8 cellular contexts compared by ENCODE assay signal in the genomic region with DNA sequence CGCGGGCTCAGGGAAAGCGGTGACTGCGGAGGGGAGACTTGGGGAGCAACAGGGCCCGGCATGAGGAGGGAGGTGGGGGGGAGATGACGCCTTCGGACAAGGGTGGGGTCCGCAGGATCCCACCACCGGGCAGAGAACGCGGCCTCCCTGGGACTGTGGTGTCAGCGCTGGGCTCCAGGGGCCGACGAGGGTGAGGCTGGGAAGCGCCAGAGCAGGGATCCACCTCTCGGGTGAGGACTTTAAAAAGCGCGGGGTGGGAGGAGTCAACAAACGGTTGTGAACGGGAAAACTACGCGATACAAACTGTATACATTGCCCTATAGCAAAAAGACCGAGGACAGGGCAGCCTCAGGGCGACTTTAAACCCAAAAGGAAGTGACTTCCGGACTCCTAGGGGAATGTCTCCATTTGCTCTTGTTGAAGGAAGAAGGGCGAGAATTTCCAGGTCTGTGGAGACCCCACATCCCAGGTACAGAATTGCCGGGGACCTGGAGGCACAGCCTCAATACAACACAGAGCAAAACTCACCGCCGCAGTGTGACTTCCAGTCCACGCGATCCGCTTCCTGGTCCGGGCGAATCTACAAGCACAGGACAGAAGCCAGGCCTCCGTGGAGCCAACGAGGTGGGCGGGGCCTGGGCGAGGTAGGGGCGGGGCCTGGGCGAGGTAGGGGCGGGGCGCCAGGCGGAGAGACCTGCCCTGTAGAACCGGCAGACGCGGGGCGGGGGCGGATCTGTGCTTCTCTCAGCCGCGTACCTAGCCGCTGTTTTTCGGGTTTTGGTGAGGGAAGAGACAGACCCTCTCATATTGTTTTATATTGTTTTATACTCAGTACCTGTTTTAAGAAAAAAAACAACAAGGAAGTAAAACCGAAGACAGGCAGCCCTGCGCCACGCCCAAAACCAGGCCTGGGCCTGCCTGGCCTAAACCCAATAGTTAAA. TPM values are rescaled to one million over a fixed set of nuclear protein-coding genes. Genes with fewer than 3 reads are reported as not detected.
DNase-seq lines count a peak whose midpoint lies in the region; ATAC-seq and TF ChIP-seq lines count a peak whose summit lies in the region.

A gene (minus strand): TSS at position 588 of the 941 bp plus-strand sequence. CDS start 5,555 bp downstream, outside the sequence.

- no peaks in the 10 kb centered on the region for H4K20me1 ChIP-seq in neural cell (ENCODE audit: insufficient read depth)

- TSS peak; percentile 82 for BruUV-seq in Caco-2 (replicated peaks; lab: Mats Ljungman, UMichigan)

- DNase-seq in Caco-2 (peak; percentile 89 to 91), RPMI8226 (peak; percentile 72), fibroblast of the aortic adventitia (ENCODE audit: low read depth) (peak; percentile 75)
- DNase-seq in activated effector memory CD4-positive, alpha-beta T cell treated with anti-CD3 and anti-CD28 coated beads, Interleukin-2, amount 50 U/mL, for 16 hours, result peak; percentile 93

- H3K36me3 ChIP-seq in Caco-2 (ENCODE audit: control insufficient read depth, insufficient read depth, low read length), result 0 out of 2 replicates have a peak, but pooled peaks cover 1% of the 10 kb centered on the region
- peaks cover 11% of the 10 kb centered on the region for H3K36me3 ChIP-seq in HUES64 (ENCODE audit: insufficient read depth, low read length)
- H3K36me3 ChIP-seq in neural cell (ENCODE audit: insufficient read depth, low read length), result no peaks in the 10 kb centered on the region

- 3% methylated on average over 50 of the region's 55 CpGs for WGBS in HUES64

- no peaks in the 10 kb centered on the region for H3K9me2 ChIP-seq in neural cell (ENCODE audit: insufficient read depth, low read length)

- no peaks in the 10 kb centered on the region for H3K79me2 ChIP-seq in neural cell (replicated peaks; ENCODE audit: insufficient read depth, low read length)

- peak; percentile 88 for ATAC-seq in GM21390 (IDR thresholded peaks at IDR 0.05; ENCODE audit: unreplicated experiment)

- TF ChIP-seq EP300 in neural cell (conservative IDR thresholded peaks at IDR 0.05; ENCODE audit: poor library complexity, severe bottlenecking), result no peak

- H3K27ac Mint-ChIP-seq in Caco-2 (ENCODE audit: unreplicated experiment), result peak within 1 kb of the TSS; percentile 22
- H3K27ac Mint-ChIP-seq in stimulated activated naive CD8-positive, alpha-beta T cell treated with anti-CD3 and anti-CD28 coated beads, Interleukin-15, Interleukin-2, amounts not matched to agents 100 ng/mL and 50 ng/mL, for 24 hours, result peak within 1 kb of the TSS; percentile 89

- peak within 1 kb of the TSS; percentile 71 for H3K9ac ChIP-seq in HUES64 (ENCODE audit: low read depth, low read length)
- peak within 1 kb of the TSS; percentile 50 for H3K9ac ChIP-seq in neural cell (ENCODE audit: low read length)

- peak within 1 kb of the TSS; percentile 74 for H3K4me3 Mint-ChIP-seq in Caco-2 (ENCODE audit: unreplicated experiment)
- peak within 1 kb of the TSS; percentile 90 for H3K4me3 Mint-ChIP-seq in stimulated activated naive CD8-positive, alpha-beta T cell treated with anti-CD3 and anti-CD28 coated beads, Interleukin-15, Interleukin-2, amounts not matched to agents 100 ng/mL and 50 ng/mL, for 24 hours

- H3K36me3 Mint-ChIP-seq in Caco-2 (ENCODE audit: insufficient read depth, unreplicated experiment), result peaks cover 47% of the 10 kb centered on the region
- H3K36me3 Mint-ChIP-seq in stimulated activated naive CD8-positive, alpha-beta T cell treated with anti-CD3 and anti-CD28 coated beads, Interleukin-15, Interleukin-2, amounts not matched to agents 100 ng/mL and 50 ng/mL, for 24 hours (ENCODE audit: low read depth), result peaks cover 22% of the 10 kb centered on the region

- H3K27ac ChIP-seq in HUES64 (ENCODE audit: low read depth, low read length) (peak within 1 kb of the TSS; percentile 83), neural cell (ENCODE audit: low read length) (no peak within 1 kb of the TSS)

- POLR2A ChIA-PET in Caco-2 (lab: Charles Lee), result no interaction called here

- intact Hi-C loops in Caco-2 (cut with micrococcal nuclease; ENCODE audit: unreplicated experiment), result loop anchor here (2.0 kb wide), 1 partner anchor 26 kb away; a partner anchor contains a TSS

- H3F3A ChIP-seq in neural cell (ENCODE audit: insufficient read depth, low read length, poor library complexity, severe bottlenecking), result no peaks in the 10 kb centered on the region

- H3K4me3 ChIP-seq in Caco-2 (ENCODE audit: low read depth, low read length) (peak within 1 kb of the TSS; percentile 59), HUES64 (ENCODE audit: low read length) (peak within 1 kb of the TSS; percentile 70), fibroblast of the aortic adventitia (ENCODE audit: low read depth, low read length) (peak within 1 kb of the TSS; percentile 85), neural cell (ENCODE audit: low read length) (peak within 1 kb of the TSS; percentile 73)

- TF ChIP-seq RAD21 in neural cell (conservative IDR thresholded peaks at IDR 0.05), result no peak

- H3K4me1 ChIP-seq in Caco-2 (peaks cover 4% of the 10 kb centered on the region; the same call in 1 of the 2 replicates), HUES64 (ENCODE audit: insufficient read depth, low read length) (peaks cover 9% of the 10 kb centered on the region; the same call in 1 of the 2 replicates)

- H3K4me1 Mint-ChIP-seq in Caco-2 (ENCODE audit: low read depth, unreplicated experiment), result peaks cover 14% of the 10 kb centered on the region
- peaks cover 26% of the 10 kb centered on the region for H3K4me1 Mint-ChIP-seq in stimulated activated naive CD8-positive, alpha-beta T cell treated with anti-CD3 and anti-CD28 coated beads, Interleukin-15, Interleukin-2, amounts not matched to agents 100 ng/mL and 50 ng/mL, for 24 hours (ENCODE audit: low read depth)

- H2AFZ ChIP-seq in neural cell (ENCODE audit: low read depth, low read length), result peak within 1 kb of the TSS; percentile 76

- H3K27me3 Mint-ChIP-seq in Caco-2 (ENCODE audit: insufficient read depth, unreplicated experiment), result no peaks in the 10 kb centered on the region
- H3K27me3 Mint-ChIP-seq in stimulated activated naive CD8-positive, alpha-beta T cell treated with anti-CD3 and anti-CD28 coated beads, Interleukin-15, Interleukin-2, amounts not matched to agents 100 ng/mL and 50 ng/mL, for 24 hours, result no peaks in the 10 kb centered on the region

- TF ChIP-seq CTCF in Caco-2 (IDR thresholded peaks at IDR 0.05; ENCODE audit: insufficient read depth in 1 of 2, low read depth in 1 of 2, low read length in 1 of 2, severe bottlenecking in 1 of 2, unreplicated experiment in 1 of 2), result no peak
- TF ChIP-seq CTCF in fibroblast of the aortic adventitia (IDR thresholded peaks at IDR 0.05; ENCODE audit: insufficient read depth, low read length), result no peak
- no peak for TF ChIP-seq CTCF in neural cell (IDR thresholded peaks at IDR 0.05; ENCODE audit: poor library complexity, severe bottlenecking)

- CTCF ChIA-PET in Caco-2 (lab: Charles Lee), result no interaction called here

- H3K9me3 ChIP-seq in Caco-2 (no peaks in the 10 kb centered on the region), HUES64 (ENCODE audit: insufficient read depth, low read depth, low read length) (no peaks in the 10 kb centered on the region), neural cell (ENCODE audit: low read length) (no peaks in the 10 kb centered on the region)

- H3K4me2 ChIP-seq in neural cell (ENCODE audit: low read length), result peak within 1 kb of the TSS; percentile 44

- H3K27me3 ChIP-seq in Caco-2 (replicated peaks; ENCODE audit: control insufficient read depth, insufficient read depth, low read length), result no peaks in the 10 kb centered on the region
- H3K27me3 ChIP-seq in HUES64 (ENCODE audit: insufficient read depth, low read length), result no peaks in the 10 kb centered on the region
- H3K27me3 ChIP-seq in neural cell (ENCODE audit: insufficient read depth, low read depth, low read length), result peaks cover 7% of the 10 kb centered on the region

- H3K9me3 Mint-ChIP-seq in Caco-2 (ENCODE audit: unreplicated experiment), result no peaks in the 10 kb centered on the region
- peaks cover 11% of the 10 kb centered on the region for H3K9me3 Mint-ChIP-seq in stimulated activated naive CD8-positive, alpha-beta T cell treated with anti-CD3 and anti-CD28 coated beads, Interleukin-15, Interleukin-2, amounts not matched to agents 100 ng/mL and 50 ng/mL, for 24 hours

TF ChIP-seq in neural cell, 6 proteins besides CTCF, POLR2A, EP300 and RAD21:
- TF ChIP-seq SMC3 (conservative IDR thresholded peaks at IDR 0.05; ENCODE audit: poor library complexity) (no peak), EZH2 (IDR thresholded peaks at IDR 0.05; ENCODE audit: borderline replicate concordance, insufficient read depth, low read length, poor library complexity, severe bottlenecking) (no peak), MXI1 (conservative IDR thresholded peaks at IDR 0.05; ENCODE audit: poor library complexity, severe bottlenecking) (peak; percentile 73)

RNA-seq across cellular contexts. Expression of the gene that starts here (rescaled TPM):
- 7.3 and 9.0 TPM in 2 replicates for total RNA-seq in Caco-2 (2022)
- polyA plus RNA-seq in HUES64 (2013, experiment 1 of 2), result 4.9 TPM
- polyA plus RNA-seq in HUES64 (2013, experiment 2 of 2), result 5.3 TPM
- total RNA-seq in fibroblast of the aortic adventitia (ENCODE audit: low replicate concordance), result 0.82 and 4.7 TPM in 2 replicates
- 0.26 and 0.34 TPM in 2 replicates for polyA plus RNA-seq in neural cell
- 1.2 TPM in 2 replicates for polyA minus RNA-seq in neural cell
